Comparison of ENCODE assay signal across 1 cellular context in genomic region chr4:96120206-96120605, GRCh38.
TF ChIP-seq lines count a peak whose summit lies in the region.

No MANE protein-coding gene starts in this region.

TF ChIP-seq in IMR-90, 13 proteins besides CTCF, POLR2A, EP300 and RAD21 (continued from another document):
- TF ChIP-seq, protein P1, sequence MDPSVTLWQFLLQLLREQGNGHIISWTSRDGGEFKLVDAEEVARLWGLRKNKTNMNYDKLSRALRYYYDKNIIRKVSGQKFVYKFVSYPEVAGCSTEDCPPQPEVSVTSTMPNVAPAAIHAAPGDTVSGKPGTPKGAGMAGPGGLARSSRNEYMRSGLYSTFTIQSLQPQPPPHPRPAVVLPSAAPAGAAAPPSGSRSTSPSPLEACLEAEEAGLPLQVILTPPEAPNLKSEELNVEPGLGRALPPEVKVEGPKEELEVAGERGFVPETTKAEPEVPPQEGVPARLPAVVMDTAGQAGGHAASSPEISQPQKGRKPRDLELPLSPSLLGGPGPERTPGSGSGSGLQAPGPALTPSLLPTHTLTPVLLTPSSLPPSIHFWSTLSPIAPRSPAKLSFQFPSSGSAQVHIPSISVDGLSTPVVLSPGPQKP (IDR thresholded peaks at IDR 0.05; ENCODE audit: borderline replicate concordance, low read depth, low read length): no peak
- TF ChIP-seq CHD1 (IDR thresholded peaks at IDR 0.05; ENCODE audit: low read depth, low read length): no peak
